ENCODE assay signal across 8 cellular contexts in the genomic region with DNA sequence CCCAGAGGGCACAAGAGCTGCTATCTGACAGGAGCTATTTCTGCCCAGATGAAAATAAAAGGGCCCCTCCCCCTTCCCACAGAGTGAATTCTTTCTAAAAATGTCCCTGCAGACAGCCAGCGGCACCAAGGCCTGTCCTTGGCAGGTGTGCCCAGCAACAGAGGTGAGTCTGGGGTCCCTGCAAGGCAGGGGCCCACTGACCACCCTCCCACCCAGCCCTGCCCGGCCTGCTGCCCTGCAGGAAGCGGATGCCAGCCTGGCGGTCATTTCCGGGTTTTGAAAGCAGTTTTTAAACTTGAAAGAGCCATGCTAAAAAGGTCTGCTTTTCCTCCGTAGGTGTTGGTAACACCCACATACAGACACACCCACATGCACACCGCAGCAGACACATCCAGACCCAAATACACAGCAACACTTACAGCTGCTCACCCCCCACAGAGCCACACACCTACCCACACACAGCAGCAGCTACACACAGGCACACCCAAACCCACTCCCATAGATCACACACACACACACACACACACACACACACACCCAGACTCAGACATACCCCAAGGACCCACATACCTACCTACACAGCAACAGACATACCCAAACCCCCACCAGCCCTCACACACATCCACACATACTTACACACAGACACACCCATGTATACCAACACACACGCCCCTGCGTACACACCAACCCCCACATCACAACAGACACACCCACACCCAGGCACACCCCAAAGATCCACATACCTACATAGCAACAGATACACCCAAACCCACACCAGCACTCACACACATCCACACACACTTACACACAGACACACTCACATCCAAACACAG. TPM values are rescaled to one million over a fixed set of nuclear protein-coding genes. Genes with fewer than 3 reads are reported as not detected.
DNase-seq lines count a peak whose midpoint lies in the region; ATAC-seq, FAIRE-seq and TF ChIP-seq lines count a peak whose summit lies in the region.

No MANE protein-coding gene starts in this region.

- FAIRE-seq in A549 (lab: Jason Lieb, UNC) = no peak

- H3K27me3 ChIP-seq in KMS-11 (ENCODE audit: insufficient read depth, low read depth) = no peaks in the 10 kb centered on the region

- WGBS in A549 (ENCODE audit: missing lambda C conversion rate) = 7% methylated on average over 5 of the region's 9 CpGs
- WGBS in mesodermal cell (ENCODE audit: insufficient coverage in 2 of 2), 2 experiments = 25 to 28% methylated on average over 8 to 9 of the region's 9 CpGs

- H3K27ac ChIP-seq in A549 (peak overlapping the region; percentile 89 to 95), KMS-11 (peak overlapping the region; percentile 89), mesodermal cell (ENCODE audit: low read depth, low read length, severe bottlenecking) (peak overlapping the region; percentile 96)

- H3K27ac Mint-ChIP-seq in dendritic cell treated with granulocyte-macrophage colony-stimulating factor and Interleukin-4, amounts not matched to agents 40 ng/mL and 50 ng/mL, for 4 days = peak overlapping the region; percentile 83

- H3K4me1 Mint-ChIP-seq in dendritic cell treated with granulocyte-macrophage colony-stimulating factor and Interleukin-4, amounts not matched to agents 40 ng/mL and 50 ng/mL, for 4 days (ENCODE audit: low read depth) = peaks cover 49% of the 10 kb centered on the region

- intact Hi-C loops in dendritic cell treated with granulocyte-macrophage colony-stimulating factor and Interleukin-4, amounts not matched to agents 40 ng/mL and 50 ng/mL, for 4 days (cut with micrococcal nuclease) = no loop called here

- no peak for TF ChIP-seq CTCF in A549 (IDR thresholded peaks at IDR 0.05)
- TF ChIP-seq CTCF in KMS-11 (conservative IDR thresholded peaks at IDR 0.05; ENCODE audit: low read depth, low read length) = no peak

- H3K4me1 ChIP-seq in A549 (peaks cover 49% of the 10 kb centered on the region), KMS-11 (ENCODE audit: low read depth, poor library complexity, severe bottlenecking) (peaks cover 59% of the 10 kb centered on the region), mesodermal cell (ENCODE audit: control insufficient read depth, insufficient read depth, low read length, poor library complexity, severe bottlenecking) (peaks cover 51% of the 10 kb centered on the region)

- H3K36me3 ChIP-seq in KMS-11 (ENCODE audit: insufficient read depth) (peaks cover 18% of the 10 kb centered on the region), mesodermal cell (ENCODE audit: control insufficient read depth, insufficient read depth, low read length) (peaks cover 16% of the 10 kb centered on the region)

- peak overlapping the region; percentile 55 for H2AFZ ChIP-seq in KMS-11 (ENCODE audit: low read depth)

- H3K79me2 ChIP-seq in KMS-11 (ENCODE audit: insufficient read depth, low read depth) = peaks cover 33% of the 10 kb centered on the region

- TF ChIP-seq POLR2A in A549 (IDR thresholded peaks at IDR 0.05; ENCODE audit: low read length) = no peak
- peak; percentile 42 for TF ChIP-seq POLR2A in GM19099 (IDR thresholded peaks at IDR 0.05; ENCODE audit: extremely low read depth, insufficient read length, low read depth)

- CTCF ChIA-PET in A549 (lab: Yijun Ruan, JAX) = interaction anchor here (0.7 to 11.1 kb wide), 10 partner anchors 11 to 389 kb away, joined by 3 to 163 read pairs (median 4); no protein-coding TSS in a partner anchor

- peak overlapping the region; percentile 73 for H3K9ac ChIP-seq in KMS-11

- no peak for TF ChIP-seq RAD21 in A549 (conservative IDR thresholded peaks at IDR 0.05 in 1 of 2, IDR thresholded peaks at IDR 0.05 in 1 of 2)

- POLR2A ChIA-PET in A549 (lab: Yijun Ruan, JAX) = interaction anchor here (1.0 to 2.1 kb wide), 4 partner anchors 8 to 408 kb away, joined by 4 to 7 read pairs (median 4); partner anchors contain the start of gene ZFP36L2

- H3K9me3 Mint-ChIP-seq in dendritic cell treated with granulocyte-macrophage colony-stimulating factor and Interleukin-4, amounts not matched to agents 40 ng/mL and 50 ng/mL, for 4 days = no peaks in the 10 kb centered on the region

- no peaks in the 10 kb centered on the region for H3K27me3 Mint-ChIP-seq in dendritic cell treated with granulocyte-macrophage colony-stimulating factor and Interleukin-4, amounts not matched to agents 40 ng/mL and 50 ng/mL, for 4 days

- H4K20me1 ChIP-seq in KMS-11 (ENCODE audit: insufficient read depth) = peaks cover 9% of the 10 kb centered on the region; the same call in 1 of the 2 replicates

- H3K9me3 ChIP-seq in A549 (no peaks in the 10 kb centered on the region), mesodermal cell (ENCODE audit: control insufficient read depth, low read length) (no peaks in the 10 kb centered on the region)

- TF ChIP-seq EP300 in A549 (IDR thresholded peaks at IDR 0.05) = no peak

- peak overlapping the region; percentile 96 for H3K4me2 ChIP-seq in A549
- peak overlapping the region; percentile 89 for H3K4me2 ChIP-seq in KMS-11

- DNase-seq in A549 (ENCODE audit: low read depth in 1 of 2, low spot score in 1 of 2) = peak in 1 of 2 experiments; percentile 73
- peak; percentile 58 for DNase-seq in activated CD4-positive, alpha-beta T cell treated with anti-CD3 and anti-CD28 coated beads for 48 hours
- peak; percentile 59 for DNase-seq in stimulated activated naive CD4-positive, alpha-beta T cell treated with Interleukin-2 at 50 U/mL for 16 hours (lab: John Stamatoyannopoulos, UW)
- DNase-seq in NCI-H524 treated with DMSO at 0.1 percent for 48 hours (lab: John Stamatoyannopoulos, UW) = no peak

- H3K4me3 Mint-ChIP-seq in dendritic cell treated with granulocyte-macrophage colony-stimulating factor and Interleukin-4, amounts not matched to agents 40 ng/mL and 50 ng/mL, for 4 days = peak overlapping the region; percentile 83

- H3K4me3 ChIP-seq in A549 (peak overlapping the region; percentile 44), KMS-11 (IDR thresholded peaks at IDR 0.05; ENCODE audit: insufficient read depth, low read depth, low read length) (no peak overlapping the region), mesodermal cell (ENCODE audit: extremely low read depth, insufficient read depth, low read length, poor library complexity, severe bottlenecking) (peak overlapping the region; percentile 30)

- ATAC-seq in A549 = peak; percentile 13 to 17

- H3K36me3 Mint-ChIP-seq in dendritic cell treated with granulocyte-macrophage colony-stimulating factor and Interleukin-4, amounts not matched to agents 40 ng/mL and 50 ng/mL, for 4 days (ENCODE audit: low read depth) = peaks cover 42% of the 10 kb centered on the region

TF ChIP-seq in A549, 52 proteins besides CTCF, POLR2A, EP300 and RAD21:
- no peak for TF ChIP-seq NPAS2 (CRISPR knock-in tag; IDR thresholded peaks at IDR 0.05; ENCODE audit: borderline replicate concordance)
- TF ChIP-seq REST (IDR thresholded peaks at IDR 0.05) = no peak
- TF ChIP-seq KDM1A (IDR thresholded peaks at IDR 0.05; ENCODE audit: low read depth) = no peak
- TF ChIP-seq, protein P1, sequence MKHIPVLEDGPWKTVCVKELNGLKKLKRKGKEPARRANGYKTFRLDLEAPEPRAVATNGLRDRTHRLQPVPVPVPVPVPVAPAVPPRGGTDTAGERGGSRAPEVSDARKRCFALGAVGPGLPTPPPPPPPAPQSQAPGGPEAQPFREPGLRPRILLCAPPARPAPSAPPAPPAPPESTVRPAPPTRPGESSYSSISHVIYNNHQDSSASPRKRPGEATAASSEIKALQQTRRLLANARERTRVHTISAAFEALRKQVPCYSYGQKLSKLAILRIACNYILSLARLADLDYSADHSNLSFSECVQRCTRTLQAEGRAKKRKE (CRISPR knock-in tag; IDR thresholded peaks at IDR 0.05; ENCODE audit: low read depth) = no peak
- TF ChIP-seq POLR2AphosphoS2 (conservative IDR thresholded peaks at IDR 0.05; ENCODE audit: low read length) = no peak
- TF ChIP-seq RFX5 (IDR thresholded peaks at IDR 0.05) = no peak
- no peak for TF ChIP-seq CHD2 (IDR thresholded peaks at IDR 0.05; ENCODE audit: low read length, partially characterized antibody)
- TF ChIP-seq EHF (CRISPR knock-in tag; IDR thresholded peaks at IDR 0.05) = no peak
- no peak for TF ChIP-seq MYC (IDR thresholded peaks at IDR 0.05; ENCODE audit: borderline replicate concordance, low read length)
- TF ChIP-seq RARB (CRISPR knock-in tag; IDR thresholded peaks at IDR 0.05) = no peak

RNA-seq across cellular contexts. Expression of gene ZFP36L2, which starts 7.6 kb away (rescaled TPM):
- 10.5 and 14.9 TPM in 2 replicates for polyA plus RNA-seq in A549 (2011; rRNA removed)
- polyA plus RNA-seq in A549 (2012; cell fraction: cytosol; rRNA removed) = 8.8 and 14.8 TPM in 2 replicates
- 9.8 and 17.6 TPM in 2 replicates for polyA plus RNA-seq in A549 (2012; cell fraction: nucleus; rRNA removed)
- 14.5 to 18.2 TPM (median 17.3 TPM) in 3 replicates for polyA plus RNA-seq in A549 (2017; fragmentation: RNase III; extraction: RNeasy Plus Mini Kit Qiagen cat#74134 plus additional on column Dnase treatment)
- polyA minus RNA-seq in A549 (2011; rRNA and poly(A)+ RNA removed) = 3.3 and 4.0 TPM in 2 replicates
- polyA plus RNA-seq in mesodermal cell (2013, experiment 1 of 2) = 59.1 TPM
- polyA plus RNA-seq in mesodermal cell (2013, experiment 2 of 2) = 51.5 TPM
